In the genomic region with DNA sequence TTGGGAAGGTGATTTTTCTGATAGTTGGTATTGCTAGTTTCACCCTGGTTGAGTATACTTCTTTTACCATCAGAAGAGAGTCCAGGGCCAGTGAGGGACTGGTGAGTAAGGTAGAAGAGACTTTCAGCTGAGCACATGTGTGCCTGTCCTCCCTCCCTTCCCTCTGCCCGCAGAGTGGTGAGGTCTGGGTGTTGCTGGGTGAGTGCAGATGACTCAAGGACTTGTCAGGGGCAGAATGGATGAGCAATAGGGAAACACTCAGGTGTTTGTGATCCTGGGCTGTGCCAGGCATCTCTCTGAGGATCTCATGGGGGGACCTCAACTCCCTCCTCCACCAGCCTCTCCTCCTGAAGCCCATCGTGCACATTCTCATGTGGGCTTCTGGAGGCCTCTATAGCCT, we compare ENCODE assay signal across 13 cellular contexts.
DNase-seq lines count a peak whose midpoint lies in the region; TF ChIP-seq lines count a peak whose summit lies in the region.
"Had no signal": no experiment of that assay in that cellular context is flagged by ENCODE, and none has a peak within 500 bp of the region (broad histone marks: within the 10 kb centered on the region; RNA-seq: fewer than 3 reads in every experiment).

No MANE protein-coding gene starts in this region.

- CTCF ChIA-PET in BJ (lab: Yijun Ruan, JAX) (interaction anchor here (1.3 to 1.6 kb wide), 2 partner anchors 18 to 44 kb away, joined by 3 to 4 read pairs; no protein-coding TSS in a partner anchor), SK-N-SH (lab: Yijun Ruan, JAX) (no interaction called here)

- H3K9me3 Mint-ChIP-seq in HFFc6 (no peaks in the 10 kb centered on the region), chondrocyte (ENCODE audit: low read depth) (peaks cover 2% of the 10 kb centered on the region)

- H3K9me3 ChIP-seq in SK-N-SH, result no peaks in the 10 kb centered on the region
- H3K9me3 ChIP-seq: transverse colon had no signal

- no peak overlapping the region for H3K4me3 Mint-ChIP-seq in HFFc6
- H3K4me3 Mint-ChIP-seq in chondrocyte (ENCODE audit: unreplicated experiment), result no peak overlapping the region
- H3K4me3 Mint-ChIP-seq: T-helper 17 cell had no signal

- H3K9ac ChIP-seq in SK-N-SH, result no peak overlapping the region

- H3K79me2 ChIP-seq in SK-N-SH (ENCODE audit: insufficient read depth), result no peaks in the 10 kb centered on the region

- H3K36me3 ChIP-seq in BJ (ENCODE audit: control insufficient read depth, insufficient read depth, low read length) (no peaks in the 10 kb centered on the region), SK-N-SH (replicated peaks in 1 of 2; ENCODE audit: control insufficient read depth in 1 of 2, insufficient read depth in 2 of 2, low read length in 1 of 2) (no peaks in the 10 kb centered on the region), kidney epithelial cell (ENCODE audit: control insufficient read depth, insufficient read depth, low read length) (no peaks in the 10 kb centered on the region)
- H3K36me3 ChIP-seq: transverse colon had no signal

- no peak for TF ChIP-seq RAD21 in SK-N-SH (IDR thresholded peaks at IDR 0.05; ENCODE audit: low read length)

- no peaks in the 10 kb centered on the region for H4K20me1 ChIP-seq in SK-N-SH (ENCODE audit: insufficient read depth)

- H3K36me3 Mint-ChIP-seq in HFFc6 (ENCODE audit: low read depth) (peaks cover 12% of the 10 kb centered on the region), chondrocyte (ENCODE audit: low read depth) (no peaks in the 10 kb centered on the region)

- TF ChIP-seq CTCF in BJ (IDR thresholded peaks at IDR 0.05; ENCODE audit: insufficient read depth, low read depth, low read length) (no peak), HFFc6 (IDR thresholded peaks at IDR 0.05) (no peak), SK-N-SH (IDR thresholded peaks at IDR 0.05) (no peak), kidney epithelial cell (IDR thresholded peaks at IDR 0.05; ENCODE audit: insufficient read depth, low read length, poor library complexity, severe bottlenecking) (no peak), chondrocyte (IDR thresholded peaks at IDR 0.05) (no peak)

- no peaks in the 10 kb centered on the region for H3K27me3 ChIP-seq in BJ (ENCODE audit: control insufficient read depth, insufficient read depth, low read length)
- H3K27me3 ChIP-seq in SK-N-SH (ENCODE audit: insufficient read depth), result no peaks in the 10 kb centered on the region
- H3K27me3 ChIP-seq in kidney epithelial cell (ENCODE audit: control insufficient read depth, insufficient read depth, low read length), result no peaks in the 10 kb centered on the region
- H3K27me3 ChIP-seq: transverse colon had no signal

- H3K4me1 Mint-ChIP-seq in HFFc6 (ENCODE audit: low read depth) (peaks cover 63% of the 10 kb centered on the region), chondrocyte (ENCODE audit: low read depth) (peaks cover 26% of the 10 kb centered on the region)
- H3K4me1 Mint-ChIP-seq: T-helper 17 cell had no signal

- H3K4me2 ChIP-seq in SK-N-SH, result peak overlapping the region; percentile 3; the same call in 1 of the 2 replicates

- H3K4me3 ChIP-seq in BJ (ENCODE audit: low read depth, low read length) (no peak overlapping the region), SK-N-SH (ENCODE audit: low read depth in 2 of 2, low read length in 1 of 2) (no peak overlapping the region), kidney epithelial cell (ENCODE audit: low read depth, low read length) (no peak overlapping the region)
- H3K4me3 ChIP-seq: transverse colon had no signal

- H3K27ac ChIP-seq in SK-N-SH (ENCODE audit: low read depth in 2 of 2, low read length in 1 of 2), result peak overlapping the region in 1 of 2 experiments; percentile 31; a peak in 2 of 4 replicates
- H3K27ac ChIP-seq: transverse colon had no signal

- no peak overlapping the region for H2AFZ ChIP-seq in SK-N-SH (ENCODE audit: low read depth)

- 25% methylated on average over 2 of the region's 2 CpGs for WGBS in SK-N-SH (ENCODE audit: low lambda C conversion rate)

- peaks cover 4% of the 10 kb centered on the region for H3F3A ChIP-seq in SK-N-SH (replicated peaks; ENCODE audit: insufficient read depth)

- TF ChIP-seq EP300 in SK-N-SH (IDR thresholded peaks at IDR 0.05; ENCODE audit: borderline replicate concordance in 1 of 2, low read depth in 1 of 2, low read length in 1 of 2), result peak in 1 of 2 experiments; percentile 75; a peak in 1 of 4 replicates

- POLR2A ChIA-PET in BJ (lab: Charles Lee), result interaction anchor here (0.5 kb wide), 1 partner anchor 75 kb away, joined by 3 read pairs; no protein-coding TSS in a partner anchor
- POLR2A ChIA-PET in SK-N-SH (lab: Yijun Ruan, JAX), result no interaction called here

- H3K27me3 Mint-ChIP-seq in HFFc6 (ENCODE audit: insufficient read depth) (no peaks in the 10 kb centered on the region; the same call in 1 of the 2 replicates), chondrocyte (ENCODE audit: low read depth) (no peaks in the 10 kb centered on the region)

- no peaks in the 10 kb centered on the region for H3K9me2 ChIP-seq in SK-N-SH

- DNase-seq in BJ (ENCODE audit: low read depth), result peak; percentile 58
- peak; percentile 91 for DNase-seq in HFFc6
- DNase-seq in SK-N-SH, result no peak
- peak; percentile 91 for DNase-seq in kidney epithelial cell (ENCODE audit: low read depth)
- DNase-seq in stimulated activated CD8-positive, alpha-beta memory T cell treated with anti-CD3 and anti-CD28 coated beads, Interleukin-4, amount 100 ng/mL, for 48 hours, result no peak
- no peak for DNase-seq in stimulated activated CD4-positive, alpha-beta T cell treated with anti-CD3 and anti-CD28 coated beads, Interleukin-4, amount 100 ng/mL, for 24 hours
- DNase-seq in NCI-H345 treated with DMSO at 0.1 percent for 48 hours (lab: John Stamatoyannopoulos, UW; ENCODE audit: unreplicated experiment), result no peak
- no peak for DNase-seq in chondrocyte (ENCODE audit: low spot score)
- DNase-seq: activated gamma-delta T cell; midbrain; stimulated activated CD4-positive, alpha-beta T cell treated with anti-CD3 and anti-CD28 coated beads, Interleukin-2, amount 100 ng/mL, for 24 hours; T-helper 17 cell; transverse colon had no signal

- H3K27ac Mint-ChIP-seq in HFFc6, result peak overlapping the region; percentile 47; the same call in 1 of the 2 replicates
- H3K27ac Mint-ChIP-seq in chondrocyte (ENCODE audit: unreplicated experiment), result no peak overlapping the region

- H3K4me1 ChIP-seq in SK-N-SH (ENCODE audit: control insufficient read depth in 1 of 2, insufficient read depth in 2 of 2, low read depth in 1 of 2, low read length in 1 of 2), result peaks cover 0 to 3% of the 10 kb centered on the region in 2 experiments; a peak in 1 of 4 replicates
- H3K4me1 ChIP-seq: transverse colon had no signal

TF ChIP-seq in SK-N-SH, 30 proteins besides CTCF, POLR2A, EP300 and RAD21 (continues in another document):
- TF ChIP-seq GABPA (IDR thresholded peaks at IDR 0.05; ENCODE audit: low read depth), result no peak
- TF ChIP-seq GATA2 (CRISPR knock-in tag; IDR thresholded peaks at IDR 0.05), result no peak
- peak; percentile 86 for TF ChIP-seq JUND (IDR thresholded peaks at IDR 0.05)
- TF ChIP-seq FOSL2 (IDR thresholded peaks at IDR 0.05; ENCODE audit: borderline replicate concordance, low read depth), result peak; percentile 95
- no peak for TF ChIP-seq FOXM1 (IDR thresholded peaks at IDR 0.05; ENCODE audit: low read depth)
- no peak for TF ChIP-seq YY1 (IDR thresholded peaks at IDR 0.05; ENCODE audit: low read depth)
- peak; percentile 56; the same call in 1 of the 2 replicates for TF ChIP-seq NFIC (IDR thresholded peaks at IDR 0.05; ENCODE audit: borderline replicate concordance)
- TF ChIP-seq IRF3 (IDR thresholded peaks at IDR 0.05; ENCODE audit: low read depth, low read length), result no peak
- no peak for TF ChIP-seq USF1 (IDR thresholded peaks at IDR 0.05; ENCODE audit: borderline replicate concordance, low read depth)
- TF ChIP-seq, protein P1, sequence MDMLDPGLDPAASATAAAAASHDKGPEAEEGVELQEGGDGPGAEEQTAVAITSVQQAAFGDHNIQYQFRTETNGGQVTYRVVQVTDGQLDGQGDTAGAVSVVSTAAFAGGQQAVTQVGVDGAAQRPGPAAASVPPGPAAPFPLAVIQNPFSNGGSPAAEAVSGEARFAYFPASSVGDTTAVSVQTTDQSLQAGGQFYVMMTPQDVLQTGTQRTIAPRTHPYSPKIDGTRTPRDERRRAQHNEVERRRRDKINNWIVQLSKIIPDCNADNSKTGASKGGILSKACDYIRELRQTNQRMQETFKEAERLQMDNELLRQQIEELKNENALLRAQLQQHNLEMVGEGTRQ (IDR thresholded peaks at IDR 0.05; ENCODE audit: borderline replicate concordance, low read depth, low read length), result no peak
- TF ChIP-seq EZH2phosphoT487 (IDR thresholded peaks at IDR 0.05; ENCODE audit: borderline replicate concordance, low read depth), result no peak

Comparison
In these comparisons a context has a peak if more than half of its experiments do, and no peak if none do; other contexts are left out.
1. DNase-seq: peak in BJ (single experiment), HFFc6 (single experiment) and kidney epithelial cell (single experiment); none in SK-N-SH (single experiment), stimulated activated CD8-positive, alpha-beta memory T cell treated with anti-CD3 and anti-CD28 coated beads, Interleukin-4, amount 100 ng/mL, for 48 hours (single experiment), stimulated activated CD4-positive, alpha-beta T cell treated with anti-CD3 and anti-CD28 coated beads, Interleukin-4, amount 100 ng/mL, for 24 hours (single experiment), NCI-H345 treated with DMSO at 0.1 percent for 48 hours (single experiment) and chondrocyte (single experiment).